In genomic region chr5:108521841-108522506, GRCh38 we compare ENCODE assay signal across 8 cellular contexts.
A peak's percentile ranks its signal among the peaks of the same experiment; 100 is the strongest.
DNase-seq lines count a peak whose midpoint lies in the region; ATAC-seq and TF ChIP-seq lines count a peak whose summit lies in the region.

No MANE protein-coding gene starts in this region.

- WGBS in mesodermal cell (ENCODE audit: insufficient coverage in 2 of 2), 2 experiments = 0 to 50% methylated on average over 1 of the region's 4 CpGs

- intact Hi-C loops in PC-9 (cut with micrococcal nuclease; ENCODE audit: unreplicated experiment) (loop anchor here (2.0 to 5.0 kb wide), 2 partner anchors 955 to 1165 kb away; no protein-coding TSS in a partner anchor), dorsolateral prefrontal cortex (cut with DNase I) (no loop called here)

- DNase-seq in NCI-H2081 (lab: John Stamatoyannopoulos, UW) (peak; percentile 34 to 44), NCI-H2081 treated with DMSO at 0.1 percent for 48 hours (lab: John Stamatoyannopoulos, UW) (no peak), HS-5 (ENCODE audit: low read depth) (peak; percentile 59), PC-9 (peak in 1 of 2 experiments; percentile 9), dorsolateral prefrontal cortex (no peak), C1 segment of cervical spinal cord (lab: John Stamatoyannopoulos, UW) (no peak)

- no peak overlapping the region for H3K4me2 ChIP-seq in PC-9

- H3K4me3 ChIP-seq in PC-9 = no peak overlapping the region
- H3K4me3 ChIP-seq in dorsolateral prefrontal cortex = no peak overlapping the region
- H3K4me3 ChIP-seq in mesodermal cell (ENCODE audit: extremely low read depth, insufficient read depth, low read length, poor library complexity, severe bottlenecking) = no peak overlapping the region

- H3K27me3 ChIP-seq in PC-9 (ENCODE audit: insufficient read depth, low read depth) (no peaks in the 10 kb centered on the region), dorsolateral prefrontal cortex (no peaks in the 10 kb centered on the region)

- no peaks in the 10 kb centered on the region for H3K4me1 ChIP-seq in PC-9 (replicated peaks; ENCODE audit: insufficient read depth)
- peaks cover 8% of the 10 kb centered on the region for H3K4me1 ChIP-seq in mesodermal cell (ENCODE audit: control insufficient read depth, insufficient read depth, low read length, poor library complexity, severe bottlenecking)

- CTCF ChIA-PET in PC-9 (lab: Charles Lee) = no interaction called here

- no peaks in the 10 kb centered on the region for H3F3A ChIP-seq in PC-9 (ENCODE audit: insufficient read depth, low read depth)

- POLR2A ChIA-PET in PC-9 (lab: Charles Lee; ENCODE audit: unreplicated experiment) = no interaction called here

- H3K79me2 ChIP-seq in PC-9 (ENCODE audit: low read depth) = no peaks in the 10 kb centered on the region

- H2AFZ ChIP-seq in PC-9 = no peak overlapping the region

- BruUV-seq in PC-9 (replicated peaks; lab: Mats Ljungman, UMichigan) = no TSS peak

- H3K9me3 ChIP-seq in PC-9 (ENCODE audit: insufficient read depth, low read depth) (peaks cover 3% of the 10 kb centered on the region; the same call in 1 of the 2 replicates), mesodermal cell (ENCODE audit: control insufficient read depth, low read length) (peaks cover 13% of the 10 kb centered on the region)

- ATAC-seq in GM21526 (IDR thresholded peaks at IDR 0.05; ENCODE audit: low FRiP score, unreplicated experiment) = peak; percentile 54

- H3K27ac ChIP-seq in PC-9 (no peak overlapping the region), dorsolateral prefrontal cortex (no peak overlapping the region), mesodermal cell (ENCODE audit: low read depth, low read length, severe bottlenecking) (peak overlapping the region; percentile 75)

- H4K20me1 ChIP-seq in PC-9 (ENCODE audit: insufficient read depth) = no peaks in the 10 kb centered on the region

- H3K9me2 ChIP-seq in PC-9 (ENCODE audit: insufficient read depth) = no peaks in the 10 kb centered on the region

- H3K36me3 ChIP-seq in PC-9 (ENCODE audit: low read depth) (no peaks in the 10 kb centered on the region), mesodermal cell (ENCODE audit: control insufficient read depth, insufficient read depth, low read length) (no peaks in the 10 kb centered on the region)

- TF ChIP-seq CTCF in PC-9 (conservative IDR thresholded peaks at IDR 0.05) (peak; percentile 77), dorsolateral prefrontal cortex (IDR thresholded peaks at IDR 0.05 in 54 of 56, conservative IDR thresholded peaks at IDR 0.05 in 2 of 56; ENCODE audit: low read depth in 1 of 56, partially characterized antibody in 56 of 56) (peak in 55 of 56 donors; percentile 22 to 67 (median 54))

Comparison
In these comparisons a context has a peak if more than half of its experiments do, and no peak if none do; other contexts are left out.
1. DNase-seq: peak in NCI-H2081 (2 of 2) and HS-5 (single experiment); none in NCI-H2081 treated with DMSO at 0.1 percent for 48 hours (single experiment), dorsolateral prefrontal cortex (0 of 10) and C1 segment of cervical spinal cord (0 of 14).